Comparison of ENCODE assay signal across 9 cellular contexts in the genomic region with DNA sequence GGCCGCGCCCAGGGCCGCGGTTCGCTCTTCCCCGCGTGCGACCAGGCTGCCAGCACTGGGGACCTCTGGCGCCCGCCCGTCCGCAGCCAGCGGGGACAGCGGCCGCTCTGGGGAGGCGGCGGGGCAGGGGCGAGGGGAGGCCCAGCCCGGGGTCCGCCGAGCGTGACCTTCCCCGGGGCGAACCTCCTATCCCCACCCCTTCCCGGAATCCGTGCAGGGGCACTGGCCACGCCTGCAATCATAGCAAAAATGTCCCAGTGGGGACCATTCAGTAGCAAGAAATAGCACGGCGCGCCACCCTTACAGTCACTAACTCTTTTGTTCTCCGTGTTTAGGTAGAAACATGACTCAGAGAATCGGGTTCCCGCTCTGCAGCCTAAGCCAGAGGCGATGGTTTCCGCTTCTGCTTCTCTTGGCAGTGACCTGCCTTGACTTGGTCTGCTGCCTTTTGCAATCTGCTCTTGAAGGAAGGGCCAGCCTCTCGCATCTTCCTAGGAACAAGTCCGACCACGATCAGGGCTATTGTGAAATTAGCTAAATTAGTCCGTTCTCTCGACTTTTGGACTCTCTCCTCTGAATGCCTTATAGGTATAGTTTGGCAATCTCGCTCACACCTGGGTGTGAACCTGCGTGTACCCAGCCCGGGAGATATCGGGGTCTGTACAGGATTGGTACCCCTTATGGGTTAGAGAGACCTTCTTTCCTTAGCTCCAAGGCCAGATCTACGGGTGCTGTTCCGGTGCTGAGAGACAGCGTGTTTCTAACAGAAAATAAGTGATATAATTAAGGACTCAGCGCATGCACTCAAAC.
A peak's percentile ranks its signal among the peaks of the same experiment; 100 is the strongest.
DNase-seq lines count a peak whose midpoint lies in the region; ATAC-seq and TF ChIP-seq lines count a peak whose summit lies in the region.
"Had no signal": no experiment of that assay in that cellular context is flagged by ENCODE, and none has a peak within 500 bp of the region (broad histone marks: within the 10 kb centered on the region; RNA-seq: fewer than 3 reads in every experiment).

No MANE protein-coding gene starts in this region.

- TF ChIP-seq POLR2A in thyroid gland (IDR thresholded peaks at IDR 0.05), result peak in 1 of 2 donors; percentile 36

- DNase-seq in NCI-H748 (lab: John Stamatoyannopoulos, UW; ENCODE audit: unreplicated experiment) (peak; percentile 44), NCI-H748 treated with DMSO at 0.1 percent for 48 hours (lab: John Stamatoyannopoulos, UW) (no peak), T1000 (lab: John Stamatoyannopoulos, UW) (peak; percentile 68), epithelial cell of prostate (ENCODE audit: low read depth, low spot score) (peak; percentile 27), mucosa of gallbladder (ENCODE audit: low spot score) (peak; percentile 41), thyroid gland (peak; percentile 69 to 81), NCI-H82 treated with DMSO at 0.1 percent for 48 hours (lab: John Stamatoyannopoulos, UW; ENCODE audit: unreplicated experiment) (no peak)

- ATAC-seq in HG03097 (IDR thresholded peaks at IDR 0.05; ENCODE audit: low FRiP score, unreplicated experiment), result peak; percentile 69

- no peak overlapping the region for H3K27ac ChIP-seq in epithelial cell of prostate
- peak overlapping the region; percentile 65 to 81 (median 73) for H3K27ac ChIP-seq in thyroid gland
- H3K27ac ChIP-seq: C4-2B had no signal

- no peaks in the 10 kb centered on the region for H3K36me3 ChIP-seq in thyroid gland

- WGBS in thyroid gland, 2 donors, result 30 to 42% methylated on average over 29 to 38 of the region's 48 CpGs

- peak overlapping the region in 2 of 3 donors; percentile 14 to 22 for H3K4me3 ChIP-seq in thyroid gland (replicated peaks in 1 of 3)

- H3K9me3 ChIP-seq in thyroid gland, result no peaks in the 10 kb centered on the region

- no peak for TF ChIP-seq CTCF in thyroid gland (IDR thresholded peaks at IDR 0.05)

- intact Hi-C loops in thyroid gland (cut with DNase I), result loop anchor here (10.0 kb wide), 1 partner anchor 675 kb away; no protein-coding TSS in a partner anchor

- H3K4me1 ChIP-seq in thyroid gland, result peaks cover 4 to 5% of the 10 kb centered on the region in 2 donors

- H3K27me3 ChIP-seq in thyroid gland, result no peaks in the 10 kb centered on the region

Comparison
In these comparisons a context has a peak if more than half of its experiments do, and no peak if none do; other contexts are left out.
1. DNase-seq: peak in NCI-H748 (single experiment), T1000 (single experiment), epithelial cell of prostate (single experiment), mucosa of gallbladder (single experiment) and thyroid gland (2 of 2); none in NCI-H748 treated with DMSO at 0.1 percent for 48 hours (single experiment) and NCI-H82 treated with DMSO at 0.1 percent for 48 hours (single experiment).